8 cellular contexts compared by ENCODE assay signal in genomic region chr2:230714122-230714453, GRCh38. TPM values are rescaled to one million over a fixed set of nuclear protein-coding genes. Genes with fewer than 3 reads are reported as not detected.
DNase-seq lines count a peak whose midpoint lies in the region; ATAC-seq, FAIRE-seq and TF ChIP-seq lines count a peak whose summit lies in the region.

No MANE protein-coding gene starts in this region.

- no peak overlapping the region for H2AFZ ChIP-seq in PC-3 (ENCODE audit: low read length)

- TF ChIP-seq CTCF in BE2C (IDR thresholded peaks at IDR 0.05; ENCODE audit: low read depth, low read length) (no peak), PC-3 (conservative IDR thresholded peaks at IDR 0.05; ENCODE audit: low read depth, low read length) (no peak), ascending aorta (IDR thresholded peaks at IDR 0.05) (no peak)

- peak; percentile 88 for FAIRE-seq in GM19239 (lab: Jason Lieb, UNC)

- H3K27ac ChIP-seq in PC-3 (ENCODE audit: low read length) (peak overlapping the region; percentile 92), ascending aorta (peak overlapping the region; percentile 97 to 99), iPS-18a (ENCODE audit: low read length) (no peak overlapping the region)

- H3K27me3 ChIP-seq in BE2C (no peaks in the 10 kb centered on the region), PC-3 (ENCODE audit: low read length) (no peaks in the 10 kb centered on the region), ascending aorta (no peaks in the 10 kb centered on the region), iPS-18a (ENCODE audit: control insufficient read depth, insufficient read depth, low read length) (no peaks in the 10 kb centered on the region), skeletal muscle satellite cell (ENCODE audit: control insufficient read depth, insufficient read depth, low read length) (no peaks in the 10 kb centered on the region)

- CTCF ChIA-PET in PC-3 (lab: Charles Lee): interaction anchor here (0.7 to 1.8 kb wide), 6 partner anchors 29 to 494 kb away, joined by 4 to 22 read pairs (median 6); no protein-coding TSS in a partner anchor

- H3K36me3 ChIP-seq in BE2C: no peaks in the 10 kb centered on the region; the same call in 1 of the 2 replicates
- peaks cover 5% of the 10 kb centered on the region; the same call in 1 of the 2 replicates for H3K36me3 ChIP-seq in PC-3 (ENCODE audit: low read depth, low read length)
- no peaks in the 10 kb centered on the region for H3K36me3 ChIP-seq in ascending aorta
- H3K36me3 ChIP-seq in iPS-18a (ENCODE audit: control insufficient read depth, low read depth, low read length): no peaks in the 10 kb centered on the region
- no peaks in the 10 kb centered on the region for H3K36me3 ChIP-seq in skeletal muscle satellite cell (ENCODE audit: insufficient read depth, low read length)

- POLR2A ChIA-PET in PC-3 (lab: Charles Lee; ENCODE audit: unreplicated experiment): interaction anchor here (0.6 to 1.5 kb wide), 7 partner anchors 26 to 578 kb away, joined by 3 to 22 read pairs (median 5); no protein-coding TSS in a partner anchor

- H3K4me1 ChIP-seq in BE2C (no peaks in the 10 kb centered on the region), PC-3 (ENCODE audit: insufficient read depth, low read length) (peaks cover 30% of the 10 kb centered on the region), ascending aorta (peaks cover 18 to 37% of the 10 kb centered on the region in 2 donors), iPS-18a (ENCODE audit: control insufficient read depth, low read depth, low read length) (peaks cover 24% of the 10 kb centered on the region), skeletal muscle satellite cell (ENCODE audit: control insufficient read depth, insufficient read depth, low read length) (peaks cover 33% of the 10 kb centered on the region)

- no peaks in the 10 kb centered on the region for H3K9me2 ChIP-seq in PC-3 (replicated peaks; ENCODE audit: low read length)

- BruUV-seq in PC-3 (replicated peaks; lab: Mats Ljungman, UMichigan): TSS peak; percentile 47

- H4K20me1 ChIP-seq in PC-3 (ENCODE audit: low read length): peaks cover 46% of the 10 kb centered on the region

- ATAC-seq in PC-3 (peak; percentile 67), GM21360 (IDR thresholded peaks at IDR 0.05; ENCODE audit: unreplicated experiment) (no peak)

- peaks cover 63% of the 10 kb centered on the region for H3K79me2 ChIP-seq in PC-3 (ENCODE audit: low read length)

- H3K4me3 ChIP-seq in BE2C (ENCODE audit: low read depth, low read length) (peak overlapping the region; percentile 97), PC-3 (ENCODE audit: low read length) (peak overlapping the region; percentile 100), ascending aorta (peak overlapping the region; percentile 66 to 99), iPS-18a (ENCODE audit: low read length) (peak overlapping the region; percentile 78), skeletal muscle satellite cell (ENCODE audit: low read length) (peak overlapping the region; percentile 73)

- no peak for DNase-seq in BE2C
- DNase-seq in GM19239 (ENCODE audit: insufficient read length, low spot score): peak; percentile 50
- peak; percentile 83 for DNase-seq in PC-3
- no peak for DNase-seq in ascending aorta (ENCODE audit: low spot score in 2 of 2)
- no peak for DNase-seq in NCI-H446 treated with DMSO at 0.1 percent for 48 hours (lab: John Stamatoyannopoulos, UW)

- H3K9me3 ChIP-seq in BE2C (no peaks in the 10 kb centered on the region), PC-3 (ENCODE audit: low read length) (no peaks in the 10 kb centered on the region), ascending aorta (no peaks in the 10 kb centered on the region), iPS-18a (ENCODE audit: control insufficient read depth, low read depth, low read length) (no peaks in the 10 kb centered on the region), skeletal muscle satellite cell (replicated peaks; ENCODE audit: low read length) (no peaks in the 10 kb centered on the region)

- H3K4me2 ChIP-seq in PC-3 (ENCODE audit: low read length) (peak overlapping the region; percentile 98), skeletal muscle satellite cell (ENCODE audit: low read length) (peak overlapping the region; percentile 98)

- H3K9ac ChIP-seq in PC-3 (ENCODE audit: low read length) (peak overlapping the region; percentile 97), iPS-18a (ENCODE audit: low read length) (peak overlapping the region; percentile 66), skeletal muscle satellite cell (ENCODE audit: low read depth, low read length) (peak overlapping the region; percentile 93)

- intact Hi-C loops in PC-3 (cut with micrococcal nuclease): loop anchor here (1.0 to 10.0 kb wide), 6 partner anchors 23 to 299 kb away; partner anchors contain the start of gene SP100
- intact Hi-C loops in ascending aorta (cut with DNase I): loop anchor here (5.0 kb wide), 3 partner anchors 43 to 297 kb away; partner anchors contain the start of gene SP100

- H3F3A ChIP-seq in PC-3 (ENCODE audit: low read length, unreplicated experiment): peaks cover 4% of the 10 kb centered on the region

RNA-seq across cellular contexts. Expression of gene CAB39, which starts 1.4 kb away (rescaled TPM):
- 26.7 TPM for polyA plus RNA-seq in BE2C (2012; ENCODE audit: insufficient read depth, insufficient read length, low read depth)
- total RNA-seq in PC-3 (2014; rRNA removed) (52.5 and 59.6 TPM in 2 replicates), ascending aorta (62.9 TPM)
- 49.4 and 53.0 TPM in 2 replicates for total RNA-seq in skeletal muscle satellite cell (2012; rRNA removed)

Comparison
In these comparisons a context has a peak if more than half of its experiments do, and no peak if none do; other contexts are left out.
1. DNase-seq: peak in GM19239 (single experiment) and PC-3 (single experiment); none in BE2C (single experiment), ascending aorta (0 of 2) and NCI-H446 treated with DMSO at 0.1 percent for 48 hours (single experiment).
2. Peak in every context shown above with its lines, with median percentiles within 50 percentile points of each other: H3K4me3 ChIP-seq and H3K9ac ChIP-seq.